Comparison of ENCODE assay signal across 8 cellular contexts in genomic region chr19:12666305-12667048, GRCh38. TPM values are rescaled to one million over a fixed set of nuclear protein-coding genes. Genes with fewer than 3 reads are reported as not detected.
DNase-seq lines count a peak whose midpoint lies in the region; ATAC-seq, FAIRE-seq and TF ChIP-seq lines count a peak whose summit lies in the region.

TSS of gene MAN2B1 (minus strand) at chr19:12666742. CDS start at chr19:12666701, 41 bp downstream.
TSS of gene WDR83 (plus strand) at chr19:12666807. CDS start at chr19:12669791, 2,984 bp downstream.

- TF ChIP-seq EP300 in HepG2 (IDR thresholded peaks at IDR 0.05; ENCODE audit: low read depth in 2 of 2, low read length in 2 of 2) (no peak), HepG2 (CRISPR knock-in tag; IDR thresholded peaks at IDR 0.05; ENCODE audit: borderline replicate concordance) (no peak)

- TF ChIP-seq POLR2A in GM15510 (IDR thresholded peaks at IDR 0.05; ENCODE audit: borderline replicate concordance, extremely low read depth, insufficient read length) (peak; percentile 68), HepG2 (IDR thresholded peaks at IDR 0.05; ENCODE audit: insufficient read depth in 1 of 2, low read depth in 2 of 2, low read length in 2 of 2) (peak in 1 of 2 experiments; percentile 31; a peak in 2 of 4 replicates)

- H3K4me2 ChIP-seq in HepG2 (ENCODE audit: low read depth, low read length), result peak within 1 kb of the TSS; percentile 97

- WGBS in HepG2 (ENCODE audit: low lambda C conversion rate), result under 1% methylated on average over 24 of the region's 46 CpGs

- peaks cover 43% of the 10 kb centered on the region for H3K4me1 ChIP-seq in HepG2 (ENCODE audit: insufficient read depth, low read length)

- TF ChIP-seq CTCF in HepG2 (CRISPR knock-in tag; IDR thresholded peaks at IDR 0.05), result peak; percentile 1; the same call in 1 of the 2 replicates

- DNase-seq in NCI-H526 treated with DMSO at 0.1 percent for 48 hours (lab: John Stamatoyannopoulos, UW) (peak; percentile 15), dedifferentiated amniotic fluid mesenchymal stem cell (ENCODE audit: extremely low spot score) (peak; percentile 62), HepG2 (ENCODE audit: low spot score) (peak; percentile 65)
- peak; percentile 74 for DNase-seq in activated CD4-positive, alpha-beta T cell treated with anti-CD3 and anti-CD28 coated beads, Interleukin-2, amount 50 U/mL, for 1 hour
- peak; percentile 87 for DNase-seq in stimulated activated CD4-positive, alpha-beta T cell treated with anti-CD3 and anti-CD28 coated beads, Interleukin-4, amount 100 ng/mL, for 1 hour

- FAIRE-seq in HepG2 (lab: Jason Lieb, UNC), result no peak

- no peaks in the 10 kb centered on the region for H4K20me1 ChIP-seq in HepG2 (ENCODE audit: insufficient read depth, low read length)

- no peaks in the 10 kb centered on the region; a peak in 2 of 5 replicates for H3K36me3 ChIP-seq in HepG2 (replicated peaks in 1 of 2; ENCODE audit: control insufficient read depth in 1 of 2, insufficient read depth in 2 of 2, low read length in 2 of 2)

- H3K79me2 ChIP-seq in HepG2 (ENCODE audit: insufficient read depth, low read length), result peaks cover 34% of the 10 kb centered on the region

- CTCF ChIA-PET in HepG2 (lab: Yijun Ruan, JAX; ENCODE audit: low intra/inter-chr PET ratio, low total read pairs), result interaction anchor here (0.5 kb wide), 1 partner anchor 502 kb away, joined by 3 read pairs; no protein-coding TSS in a partner anchor

- peak within 1 kb of the TSS; percentile 82 for H3K9ac ChIP-seq in HepG2 (ENCODE audit: insufficient read depth, low read depth, low read length)

- peak within 1 kb of the TSS; percentile 72 to 84 (median 84) for H3K4me3 ChIP-seq in HepG2 (replicated peaks in 1 of 3; ENCODE audit: insufficient read depth in 1 of 3, low read depth in 2 of 3, low read length in 3 of 3)

- H3K9me3 ChIP-seq in HepG2 (ENCODE audit: low read length), result no peaks in the 10 kb centered on the region

- H2AFZ ChIP-seq in HepG2 (ENCODE audit: low read length), result peak within 1 kb of the TSS; percentile 83

- intact Hi-C loops in HepG2 (cut with micrococcal nuclease; ENCODE audit: unreplicated experiment), result no loop called here

- ATAC-seq in HG03097 (IDR thresholded peaks at IDR 0.05; ENCODE audit: low FRiP score, unreplicated experiment) (peak; percentile 39), HepG2 (peak; percentile 89), GM21381 (IDR thresholded peaks at IDR 0.05; ENCODE audit: unreplicated experiment) (no peak)

- in situ Hi-C loops in HepG2 (cut with HindIII; ENCODE audit: extremely low pct_ligation_motif_present, low pct_unique_long_range_greater_than_20kb), result no loop called here

- POLR2A ChIA-PET in HepG2 (lab: Yijun Ruan, JAX), result interaction anchor here (0.6 to 1.7 kb wide), 6 partner anchors 10 to 125 kb away, joined by 3 to 9 read pairs (median 4); partner anchors contain the start of genes DHPS, JUNB, ZNF490 and ZNF791

- no peak for TF ChIP-seq RAD21 in HepG2 (CRISPR knock-in tag; IDR thresholded peaks at IDR 0.05)

- H3K27me3 ChIP-seq in HepG2 (ENCODE audit: control insufficient read depth in 1 of 2, insufficient read depth in 2 of 2, low read length in 2 of 2), result no peaks in the 10 kb centered on the region; a peak in 1 of 5 replicates

- BruUV-seq in HepG2 (replicated peaks; lab: Mats Ljungman, UMichigan), result no TSS peak

- H3K27ac ChIP-seq in HepG2 (ENCODE audit: extremely low read length, insufficient read depth, low read length), result peak within 1 kb of the TSS; percentile 60

TF ChIP-seq in HepG2, 621 proteins besides CTCF, POLR2A, EP300 and RAD21 (continues in another document):
- TF ChIP-seq, protein P1, sequence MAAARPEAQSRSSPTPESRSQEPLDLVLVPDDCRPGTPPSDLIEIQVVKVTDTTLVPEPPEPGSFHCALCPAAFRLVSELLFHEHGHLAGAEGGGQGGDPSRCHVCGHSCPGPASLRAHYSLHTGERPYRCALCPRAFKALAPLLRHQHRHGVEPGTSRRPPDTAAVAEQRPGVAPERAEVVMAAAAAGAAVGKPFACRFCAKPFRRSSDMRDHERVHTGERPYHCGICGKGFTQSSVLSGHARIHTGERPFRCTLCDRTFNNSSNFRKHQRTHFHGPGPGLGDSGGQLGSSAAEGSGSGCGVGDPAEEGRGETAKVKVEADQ (CRISPR knock-in tag; IDR thresholded peaks at IDR 0.05; ENCODE audit: borderline replicate concordance), result peak; percentile 23; the same call in 1 of the 2 replicates
- TF ChIP-seq ZSCAN31 (CRISPR knock-in tag; IDR thresholded peaks at IDR 0.05; ENCODE audit: low read depth) (no peak), RXRA (CRISPR knock-in tag; IDR thresholded peaks at IDR 0.05) (no peak), ZNF138 (CRISPR knock-in tag; IDR thresholded peaks at IDR 0.05; ENCODE audit: low read depth) (no peak)
- TF ChIP-seq, protein P2, sequence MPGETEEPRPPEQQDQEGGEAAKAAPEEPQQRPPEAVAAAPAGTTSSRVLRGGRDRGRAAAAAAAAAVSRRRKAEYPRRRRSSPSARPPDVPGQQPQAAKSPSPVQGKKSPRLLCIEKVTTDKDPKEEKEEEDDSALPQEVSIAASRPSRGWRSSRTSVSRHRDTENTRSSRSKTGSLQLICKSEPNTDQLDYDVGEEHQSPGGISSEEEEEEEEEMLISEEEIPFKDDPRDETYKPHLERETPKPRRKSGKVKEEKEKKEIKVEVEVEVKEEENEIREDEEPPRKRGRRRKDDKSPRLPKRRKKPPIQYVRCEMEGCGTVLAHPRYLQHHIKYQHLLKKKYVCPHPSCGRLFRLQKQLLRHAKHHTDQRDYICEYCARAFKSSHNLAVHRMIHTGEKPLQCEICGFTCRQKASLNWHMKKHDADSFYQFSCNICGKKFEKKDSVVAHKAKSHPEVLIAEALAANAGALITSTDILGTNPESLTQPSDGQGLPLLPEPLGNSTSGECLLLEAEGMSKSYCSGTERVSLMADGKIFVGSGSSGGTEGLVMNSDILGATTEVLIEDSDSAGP (CRISPR knock-in tag; IDR thresholded peaks at IDR 0.05; ENCODE audit: borderline replicate concordance), result peak; percentile 39; the same call in 1 of the 2 replicates

RNA-seq across cellular contexts. Expression of gene MAN2B1, which starts in this region (rescaled TPM):
- 10.8 and 23.8 TPM in 2 replicates for total RNA-seq in HepG2 (2016; rRNA removed; fragmentation: Illumina TruSeq; extraction: Trizol)
- 4.0 and 5.4 TPM in 2 replicates for total RNA-seq in HepG2 (2016; cell fraction: cytosol; rRNA removed; fragmentation: Illumina TruSeq; extraction: Trizol; ENCODE audit: low read depth)
- total RNA-seq in HepG2 (2016; cell fraction: insoluble cytoplasmic fraction; rRNA removed; fragmentation: Illumina TruSeq; extraction: Trizol), result 8.6 and 23.6 TPM in 2 replicates
- 13.4 and 16.7 TPM in 2 replicates for total RNA-seq in HepG2 (2016; cell fraction: membrane; rRNA removed; fragmentation: Illumina TruSeq; extraction: Trizol)
- total RNA-seq in HepG2 (2016; cell fraction: nucleus; rRNA removed; fragmentation: Illumina TruSeq; extraction: Trizol), result 28.7 and 30.9 TPM in 2 replicates
- 23.6 and 31.8 TPM in 2 replicates for polyA plus RNA-seq in HepG2 (2011; rRNA removed)
- 26.5 and 29.6 TPM in 2 replicates for polyA plus RNA-seq in HepG2 (2011; cell fraction: cytosol; rRNA removed)
- polyA plus RNA-seq in HepG2 (2011; cell fraction: nucleus; rRNA removed), result 46.9 and 59.4 TPM in 2 replicates
- 38.9 and 46.8 TPM in 2 replicates for polyA plus RNA-seq in HepG2 (2012)
- 4.9 and 6.4 TPM in 2 replicates for polyA plus RNA-seq in HepG2 (2016; cell fraction: cytosol; fragmentation: Illumina TruSeq; extraction: Trizol; ENCODE audit: low read depth)
- polyA plus RNA-seq in HepG2 (2016; cell fraction: insoluble cytoplasmic fraction; fragmentation: Illumina TruSeq; extraction: Trizol; ENCODE audit: low read depth), result 10.9 and 14.9 TPM in 2 replicates
- polyA plus RNA-seq in HepG2 (2016; cell fraction: membrane; fragmentation: Illumina TruSeq; extraction: Trizol; ENCODE audit: low read depth), result 15.2 and 17.9 TPM in 2 replicates
- 43.7 and 53.7 TPM in 2 replicates for polyA plus RNA-seq in HepG2 (2016; cell fraction: nucleus; fragmentation: Illumina TruSeq; extraction: Trizol; ENCODE audit: insufficient read depth, low read depth)
- polyA minus RNA-seq in HepG2 (2011; rRNA and poly(A)+ RNA removed; ENCODE audit: low replicate concordance), result 15.2 and 23.5 TPM in 2 replicates
- 8.4 and 16.6 TPM in 2 replicates for polyA minus RNA-seq in HepG2 (2011; cell fraction: cytosol; rRNA and poly(A)+ RNA removed)
- polyA minus RNA-seq in HepG2 (2011; cell fraction: nucleus; rRNA and poly(A)+ RNA removed), result 10.7 and 15.5 TPM in 2 replicates

RNA-seq across cellular contexts. Expression of gene WDR83, which starts in this region (rescaled TPM):
- 9.9 and 10.7 TPM in 2 replicates for total RNA-seq in HepG2 (2016; rRNA removed; fragmentation: Illumina TruSeq; extraction: Trizol)
- total RNA-seq in HepG2 (2016; cell fraction: cytosol; rRNA removed; fragmentation: Illumina TruSeq; extraction: Trizol; ENCODE audit: low read depth), result 6.9 and 7.6 TPM in 2 replicates
- total RNA-seq in HepG2 (2016; cell fraction: insoluble cytoplasmic fraction; rRNA removed; fragmentation: Illumina TruSeq; extraction: Trizol), result 11.3 and 11.8 TPM in 2 replicates
- 8.4 and 8.9 TPM in 2 replicates for total RNA-seq in HepG2 (2016; cell fraction: membrane; rRNA removed; fragmentation: Illumina TruSeq; extraction: Trizol)
- total RNA-seq in HepG2 (2016; cell fraction: nucleus; rRNA removed; fragmentation: Illumina TruSeq; extraction: Trizol), result 7.7 and 8.0 TPM in 2 replicates
- 4.5 and 5.4 TPM in 2 replicates for polyA plus RNA-seq in HepG2 (2011; rRNA removed)
- polyA plus RNA-seq in HepG2 (2011; cell fraction: cytosol; rRNA removed), result 6.2 and 9.4 TPM in 2 replicates
- polyA plus RNA-seq in HepG2 (2011; cell fraction: nucleus; rRNA removed), result 11.3 and 12.7 TPM in 2 replicates
- polyA plus RNA-seq in HepG2 (2012), result 5.0 and 9.1 TPM in 2 replicates
- polyA plus RNA-seq in HepG2 (2016; cell fraction: cytosol; fragmentation: Illumina TruSeq; extraction: Trizol; ENCODE audit: low read depth), result 5.9 and 6.7 TPM in 2 replicates
- polyA plus RNA-seq in HepG2 (2016; cell fraction: insoluble cytoplasmic fraction; fragmentation: Illumina TruSeq; extraction: Trizol; ENCODE audit: low read depth), result 11.8 and 12.8 TPM in 2 replicates
- polyA plus RNA-seq in HepG2 (2016; cell fraction: membrane; fragmentation: Illumina TruSeq; extraction: Trizol; ENCODE audit: low read depth), result 8.3 and 8.5 TPM in 2 replicates
- polyA plus RNA-seq in HepG2 (2016; cell fraction: nucleus; fragmentation: Illumina TruSeq; extraction: Trizol; ENCODE audit: insufficient read depth, low read depth), result 13.7 and 15.3 TPM in 2 replicates
- 10.4 and 11.3 TPM in 2 replicates for polyA minus RNA-seq in HepG2 (2011; rRNA and poly(A)+ RNA removed; ENCODE audit: low replicate concordance)
- 1.6 and 2.4 TPM in 2 replicates for polyA minus RNA-seq in HepG2 (2011; cell fraction: cytosol; rRNA and poly(A)+ RNA removed)
- 7.7 and 8.6 TPM in 2 replicates for polyA minus RNA-seq in HepG2 (2011; cell fraction: nucleus; rRNA and poly(A)+ RNA removed)

Comparison
In these comparisons a context has a peak if more than half of its experiments do, and no peak if none do; other contexts are left out.
1. DNase-seq: peak in every context shown above with its lines; median percentile 87 in stimulated activated CD4-positive, alpha-beta T cell treated with anti-CD3 and anti-CD28 coated beads, Interleukin-4, amount 100 ng/mL, for 1 hour; 74 in activated CD4-positive, alpha-beta T cell treated with anti-CD3 and anti-CD28 coated beads, Interleukin-2, amount 50 U/mL, for 1 hour; 65 in HepG2; 62 in dedifferentiated amniotic fluid mesenchymal stem cell; 15 in NCI-H526 treated with DMSO at 0.1 percent for 48 hours.